Comparison of ENCODE assay signal across 21 cellular contexts in genomic region chr17:39995438-39995837, GRCh38. TPM values are rescaled to one million over a fixed set of nuclear protein-coding genes. Genes with fewer than 3 reads are reported as not detected.
DNase-seq lines count a peak whose midpoint lies in the region; ATAC-seq, FAIRE-seq and TF ChIP-seq lines count a peak whose summit lies in the region.
"Had no signal": no experiment of that assay in that cellular context is flagged by ENCODE, and none has a peak within 500 bp of the region (broad histone marks: within the 10 kb centered on the region; RNA-seq: fewer than 3 reads in every experiment).

No MANE protein-coding gene starts in this region.

- no peak overlapping the region for H3K4me3 Mint-ChIP-seq in CD4-positive, CD25-positive, alpha-beta regulatory T cell
- H3K4me3 Mint-ChIP-seq: CD8-positive, alpha-beta T cell had no signal

- H3K27me3 Mint-ChIP-seq in CD4-positive, CD25-positive, alpha-beta regulatory T cell: no peaks in the 10 kb centered on the region

- H3K9me3 ChIP-seq in CD4-positive, CD25-positive, alpha-beta regulatory T cell (ENCODE audit: control insufficient read depth in 2 of 2, low read length in 2 of 2): no peaks in the 10 kb centered on the region
- no peaks in the 10 kb centered on the region for H3K9me3 ChIP-seq in neuronal stem cell (replicated peaks in 1 of 2; ENCODE audit: control insufficient read depth in 2 of 2, insufficient read depth in 1 of 2, low read depth in 1 of 2, low read length in 2 of 2)
- no peaks in the 10 kb centered on the region for H3K9me3 ChIP-seq in heart right ventricle
- H3K9me3 ChIP-seq: BLaER1 had no signal

- intact Hi-C loops in heart right ventricle (cut with DNase I): no loop called here

- no peak overlapping the region for H2AK5ac ChIP-seq in neuronal stem cell (ENCODE audit: low read depth, low read length)

- H3K27ac Mint-ChIP-seq in CD4-positive, CD25-positive, alpha-beta regulatory T cell: peak overlapping the region; percentile 56 to 73 (median 63)
- H3K27ac Mint-ChIP-seq: CD8-positive, alpha-beta T cell had no signal

- no peak overlapping the region for H4K91ac ChIP-seq in neuronal stem cell (ENCODE audit: low read depth, low read length, poor library complexity)

- no peaks in the 10 kb centered on the region for H3K79me1 ChIP-seq in neuronal stem cell (ENCODE audit: low read depth, low read length)

- no peak overlapping the region for H2AFZ ChIP-seq in neuronal stem cell (ENCODE audit: low read length)

- H3K27ac ChIP-seq in CD4-positive, CD25-positive, alpha-beta regulatory T cell (ENCODE audit: insufficient read depth, low read length, poor library complexity, severe bottlenecking): no peak overlapping the region
- H3K27ac ChIP-seq in neuronal stem cell (replicated peaks; ENCODE audit: low read length): no peak overlapping the region
- H3K27ac ChIP-seq in heart right ventricle: no peak overlapping the region
- H3K27ac ChIP-seq: BLaER1 had no signal

- no peaks in the 10 kb centered on the region for H3K27me3 ChIP-seq in CD4-positive, CD25-positive, alpha-beta regulatory T cell (ENCODE audit: control insufficient read depth, insufficient read depth, low read length)
- H3K27me3 ChIP-seq in neuronal stem cell (ENCODE audit: control insufficient read depth in 3 of 3, insufficient read depth in 3 of 3, low read depth in 1 of 3, low read length in 3 of 3) (no peaks in the 10 kb centered on the region), heart right ventricle (no peaks in the 10 kb centered on the region)
- H3K27me3 ChIP-seq: BLaER1 had no signal

- no peak for TF ChIP-seq CTCF in heart right ventricle (IDR thresholded peaks at IDR 0.05)

- H4K8ac ChIP-seq in neuronal stem cell (ENCODE audit: low read depth, low read length): no peak overlapping the region

- peaks cover 56% of the 10 kb centered on the region for H3K36me3 Mint-ChIP-seq in CD4-positive, CD25-positive, alpha-beta regulatory T cell

- H3K23ac ChIP-seq in neuronal stem cell (ENCODE audit: low read depth, low read length, poor library complexity): peak overlapping the region; percentile 37

- H2BK5ac ChIP-seq in neuronal stem cell (ENCODE audit: low read length): no peak overlapping the region

- H3K36me3 ChIP-seq in CD4-positive, CD25-positive, alpha-beta regulatory T cell (ENCODE audit: control insufficient read depth, insufficient read depth, low read length): peaks cover 67% of the 10 kb centered on the region
- H3K36me3 ChIP-seq in neuronal stem cell (replicated peaks in 1 of 2; ENCODE audit: control insufficient read depth in 2 of 2, insufficient read depth in 2 of 2, low read length in 2 of 2): peaks cover 64 to 79% of the 10 kb centered on the region in 2 donors
- peaks cover 13 to 84% (median 62%) of the 10 kb centered on the region in 9 donors for H3K36me3 ChIP-seq in heart right ventricle

- DNase-seq in CD4-positive, CD25-positive, alpha-beta regulatory T cell: no peak
- DNase-seq in HTR-8/SVneo (ENCODE audit: insufficient read length, low spot score) (no peak), neuronal stem cell (ENCODE audit: low spot score) (no peak), heart right ventricle (no peak)
- DNase-seq: CD8-positive, alpha-beta T cell; DMS 273 treated with DMSO at 0.1 percent for 48 hours; DND-41; KG1; NCI-H187; NCI-H2107; NCI-H510A; NCI-H748 treated with DMSO at 0.1 percent for 48 hours; NK-92 treated with Interleukin-12 subunit alpha and Interleukin-12 subunit beta, amount 100 ng/mL, for 24 hours; SHP77 had no signal

- H3K14ac ChIP-seq in neuronal stem cell (ENCODE audit: low read length): no peak overlapping the region

- no CpG with 5 or more reads among the region's 6 CpGs for WGBS in neuronal stem cell (ENCODE audit: extremely low coverage in 2 of 2, insufficient read length in 2 of 2, insufficient replicate concordance in 1 of 2), 2 donors
- 97 to 98% methylated on average over 6 of the region's 6 CpGs for WGBS in heart right ventricle, 2 donors

- no peak overlapping the region for H3K4me3 ChIP-seq in CD4-positive, CD25-positive, alpha-beta regulatory T cell (ENCODE audit: low read depth, low read length)
- H3K4me3 ChIP-seq in neuronal stem cell (ENCODE audit: low read length in 2 of 2) (no peak overlapping the region), heart right ventricle (no peak overlapping the region)
- H3K4me3 ChIP-seq: BLaER1 had no signal

- no peak overlapping the region for H2BK15ac ChIP-seq in neuronal stem cell (ENCODE audit: low read length)

- no peak overlapping the region for H3K4me2 ChIP-seq in neuronal stem cell (ENCODE audit: insufficient read depth, low read length, poor library complexity, severe bottlenecking)
- H3K4me2 ChIP-seq: BLaER1 had no signal

- FAIRE-seq in HTR-8/SVneo (lab: Jason Lieb, UNC): peak; percentile 59

- H3K4ac ChIP-seq in neuronal stem cell (ENCODE audit: low read length): no peak overlapping the region

- no peak for ATAC-seq in CD4-positive, CD25-positive, alpha-beta regulatory T cell (ENCODE audit: low read depth in 2 of 2)
- peak; percentile 76 for ATAC-seq in esophagus mucosa
- no peak for ATAC-seq in HG03175 (IDR thresholded peaks at IDR 0.05; ENCODE audit: unreplicated experiment)
- ATAC-seq in HG03521 (IDR thresholded peaks at IDR 0.05; ENCODE audit: unreplicated experiment): no peak
- no peak for ATAC-seq in heart right ventricle
- ATAC-seq: CD8-positive, alpha-beta T cell had no signal

- no peaks in the 10 kb centered on the region for H3K4me1 ChIP-seq in CD4-positive, CD25-positive, alpha-beta regulatory T cell (ENCODE audit: control insufficient read depth, insufficient read depth, low read length, poor library complexity, severe bottlenecking)
- H3K4me1 ChIP-seq in neuronal stem cell (ENCODE audit: control insufficient read depth in 2 of 2, insufficient read depth in 1 of 2, low read depth in 1 of 2, low read length in 2 of 2) (no peaks in the 10 kb centered on the region), heart right ventricle (peaks cover 0 to 10% (median 0%) of the 10 kb centered on the region in 9 donors)
- H3K4me1 ChIP-seq: BLaER1 had no signal

- no peak overlapping the region for H3K18ac ChIP-seq in neuronal stem cell (ENCODE audit: low read length)

- H2BK120ac ChIP-seq in neuronal stem cell (ENCODE audit: low read depth, low read length): no peak overlapping the region

- H3K9me3 Mint-ChIP-seq in CD4-positive, CD25-positive, alpha-beta regulatory T cell: peaks cover 0 to 3% (median 0%) of the 10 kb centered on the region in 7 donors
- H3K9me3 Mint-ChIP-seq: CD8-positive, alpha-beta T cell had no signal

- no peak overlapping the region for H3K9ac ChIP-seq in neuronal stem cell (ENCODE audit: low read depth, low read length, poor library complexity)
- H3K9ac ChIP-seq: BLaER1 had no signal

- no peak overlapping the region for H2BK12ac ChIP-seq in neuronal stem cell (ENCODE audit: low read length)

- H3K4me1 Mint-ChIP-seq in CD4-positive, CD25-positive, alpha-beta regulatory T cell: peaks cover 0 to 3% (median 0%) of the 10 kb centered on the region in 4 donors

RNA-seq across cellular contexts. Expression of gene PSMD3, which starts 14.8 kb away (rescaled TPM):
- total RNA-seq in CD4-positive, CD25-positive, alpha-beta regulatory T cell: 62.4 TPM
- polyA plus RNA-seq in CD4-positive, CD25-positive, alpha-beta regulatory T cell: 10 to 100 TPM; 47.9 to 51.0 (median 49.3) TPM
- 80.2 TPM for total RNA-seq in esophagus mucosa
- 102 TPM for polyA plus RNA-seq in neuronal stem cell (2013, experiment 1 of 2)
- 99.7 TPM for polyA plus RNA-seq in neuronal stem cell (2013, experiment 2 of 2)
- total RNA-seq in heart right ventricle: 100 to 1,000 TPM in 1 of 10 donors, 10 to 100 TPM in 9; 76.5 to 113 (median 81.8) TPM
- 100 to 1,000 TPM in 1 of 2 donors, 10 to 100 TPM in 1; 46.7 to 109 TPM for polyA plus RNA-seq in heart right ventricle

RNA-seq across cellular contexts. Expression of gene CSF3, which starts 19.8 kb away (rescaled TPM):
- total RNA-seq in CD4-positive, CD25-positive, alpha-beta regulatory T cell: not detected
- not detected for polyA plus RNA-seq in CD4-positive, CD25-positive, alpha-beta regulatory T cell
- total RNA-seq in esophagus mucosa (0.64 TPM), heart right ventricle (1 to 10 TPM in 2 of 10 donors, under 1 TPM in 1, not detected in 7; 0.81 to 4.2 (median 1.6) TPM)
- not detected for polyA plus RNA-seq in neuronal stem cell (2013, experiment 1 of 2)
- polyA plus RNA-seq in neuronal stem cell (2013, experiment 2 of 2): not detected
- polyA plus RNA-seq in heart right ventricle: under 1 TPM; 0.29 to 0.32 TPM
- total RNA-seq: A673; CD8-positive, alpha-beta T cell; G401; H4 had no signal

RNA-seq across cellular contexts. Expression of gene GSDMA, which starts 32.6 kb away (rescaled TPM):
- total RNA-seq in CD4-positive, CD25-positive, alpha-beta regulatory T cell: 1.5 TPM
- polyA plus RNA-seq in CD4-positive, CD25-positive, alpha-beta regulatory T cell: 1 to 10 TPM; 1.1 to 2.8 (median 2.1) TPM
- 1.9 TPM for total RNA-seq in esophagus mucosa
- not detected for polyA plus RNA-seq in neuronal stem cell (2013, experiment 1 of 2)
- not detected for polyA plus RNA-seq in neuronal stem cell (2013, experiment 2 of 2)
- total RNA-seq in heart right ventricle: 1 to 10 TPM in 1 of 10 donors, under 1 TPM in 4, not detected in 5; 0.15 to 1.3 (median 0.57) TPM
- under 1 TPM in 1 of 2 donors, not detected in 1; 0.06 TPM for polyA plus RNA-seq in heart right ventricle
- total RNA-seq: A673, G401, H4 had no signal

RNA-seq across cellular contexts. Expression of gene MED24, which starts 58.8 kb away (rescaled TPM):
- 78.8 TPM for total RNA-seq in CD4-positive, CD25-positive, alpha-beta regulatory T cell
- 10 to 100 TPM; 34.3 to 46.1 (median 40.3) TPM for polyA plus RNA-seq in CD4-positive, CD25-positive, alpha-beta regulatory T cell
- total RNA-seq in esophagus mucosa (55.9 TPM), heart right ventricle (10 to 100 TPM; 46.7 to 63.2 (median 58.4) TPM)
- 61.9 TPM for polyA plus RNA-seq in neuronal stem cell (2013, experiment 1 of 2)
- 61.2 TPM for polyA plus RNA-seq in neuronal stem cell (2013, experiment 2 of 2)
- polyA plus RNA-seq in heart right ventricle: 10 to 100 TPM; 47.2 to 75.6 TPM
